1 cellular context compared by ENCODE assay signal in the genomic region with DNA sequence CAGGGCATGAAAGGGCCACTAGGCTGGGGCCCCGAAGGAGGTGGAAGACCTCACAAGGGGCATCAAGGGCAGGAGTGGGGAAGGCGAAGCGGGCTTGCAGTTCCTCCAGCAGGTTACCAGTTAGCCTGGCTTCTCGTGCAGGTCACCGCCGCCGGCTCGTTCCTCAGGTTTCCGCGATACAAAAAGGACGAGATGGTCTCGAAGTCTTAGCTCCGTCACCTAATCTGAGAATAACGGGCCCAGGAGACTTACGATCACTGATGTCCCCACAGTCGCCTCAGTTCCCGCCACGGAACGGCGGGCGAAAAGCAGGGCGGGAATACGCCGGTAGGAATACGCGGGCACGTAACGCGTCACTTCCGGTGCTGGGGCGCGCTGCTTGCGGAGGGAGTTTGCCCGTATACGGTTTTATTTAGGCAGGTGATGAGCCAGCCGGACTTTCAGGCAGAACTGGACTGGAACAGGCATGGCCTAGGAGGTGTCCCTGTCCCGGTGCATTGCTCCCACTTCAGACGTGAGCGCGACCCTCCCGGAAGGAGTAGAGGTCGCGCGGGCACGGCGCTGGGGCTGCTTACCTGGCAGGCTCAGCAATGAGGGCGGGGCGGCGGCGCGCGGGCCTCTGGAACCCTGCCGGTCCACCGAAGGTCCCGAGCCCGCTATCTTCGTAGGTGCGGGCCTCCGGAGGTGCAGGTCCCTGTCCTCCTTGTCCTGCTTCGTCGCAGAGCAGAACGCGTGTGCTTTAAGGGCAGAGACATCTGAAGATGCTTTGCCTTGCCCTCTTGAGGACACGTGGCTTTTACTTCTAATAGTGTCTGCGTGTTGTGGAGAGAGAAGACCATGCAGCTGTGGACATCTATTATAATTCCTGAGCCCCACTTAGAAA.
A peak's percentile ranks its signal among the peaks of the same experiment; 100 is the strongest.
TF ChIP-seq lines count a peak whose summit lies in the region.

A gene with protein sequence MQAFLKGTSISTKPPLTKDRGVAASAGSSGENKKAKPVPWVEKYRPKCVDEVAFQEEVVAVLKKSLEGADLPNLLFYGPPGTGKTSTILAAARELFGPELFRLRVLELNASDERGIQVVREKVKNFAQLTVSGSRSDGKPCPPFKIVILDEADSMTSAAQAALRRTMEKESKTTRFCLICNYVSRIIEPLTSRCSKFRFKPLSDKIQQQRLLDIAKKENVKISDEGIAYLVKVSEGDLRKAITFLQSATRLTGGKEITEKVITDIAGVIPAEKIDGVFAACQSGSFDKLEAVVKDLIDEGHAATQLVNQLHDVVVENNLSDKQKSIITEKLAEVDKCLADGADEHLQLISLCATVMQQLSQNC (minus strand): TSS at position 310 of the 883 bp plus-strand sequence. CDS start 1,769 bp downstream, outside the sequence.

TF ChIP-seq in HepG2, 621 proteins besides CTCF, POLR2A, EP300 and RAD21 (continued from another document and continues in another):
- TF ChIP-seq, protein P1, sequence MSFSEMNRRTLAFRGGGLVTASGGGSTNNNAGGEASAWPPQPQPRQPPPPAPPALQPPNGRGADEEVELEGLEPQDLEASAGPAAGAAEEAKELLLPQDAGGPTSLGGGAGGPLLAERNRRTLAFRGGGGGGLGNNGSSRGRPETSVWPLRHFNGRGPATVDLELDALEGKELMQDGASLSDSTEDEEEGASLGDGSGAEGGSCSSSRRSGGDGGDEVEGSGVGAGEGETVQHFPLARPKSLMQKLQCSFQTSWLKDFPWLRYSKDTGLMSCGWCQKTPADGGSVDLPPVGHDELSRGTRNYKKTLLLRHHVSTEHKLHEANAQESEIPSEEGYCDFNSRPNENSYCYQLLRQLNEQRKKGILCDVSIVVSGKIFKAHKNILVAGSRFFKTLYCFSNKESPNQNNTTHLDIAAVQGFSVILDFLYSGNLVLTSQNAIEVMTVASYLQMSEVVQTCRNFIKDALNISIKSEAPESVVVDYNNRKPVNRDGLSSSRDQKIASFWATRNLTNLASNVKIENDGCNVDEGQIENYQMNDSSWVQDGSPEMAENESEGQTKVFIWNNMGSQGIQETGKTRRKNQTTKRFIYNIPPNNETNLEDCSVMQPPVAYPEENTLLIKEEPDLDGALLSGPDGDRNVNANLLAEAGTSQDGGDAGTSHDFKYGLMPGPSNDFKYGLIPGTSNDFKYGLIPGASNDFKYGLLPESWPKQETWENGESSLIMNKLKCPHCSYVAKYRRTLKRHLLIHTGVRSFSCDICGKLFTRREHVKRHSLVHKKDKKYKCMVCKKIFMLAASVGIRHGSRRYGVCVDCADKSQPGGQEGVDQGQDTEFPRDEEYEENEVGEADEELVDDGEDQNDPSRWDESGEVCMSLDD (CRISPR knock-in tag; IDR thresholded peaks at IDR 0.05; ENCODE audit: borderline replicate concordance), result no peak
- TF ChIP-seq PHF20 (CRISPR knock-in tag; IDR thresholded peaks at IDR 0.05), result peak; percentile 89
- TF ChIP-seq U2AF2 (IDR thresholded peaks at IDR 0.05; ENCODE audit: low read depth, low read length), result no peak
- peak; percentile 59; the same call in 1 of the 2 replicates for TF ChIP-seq KDM3A (CRISPR knock-in tag; IDR thresholded peaks at IDR 0.05; ENCODE audit: low read depth)
- no peak for TF ChIP-seq ZNF354B (CRISPR knock-in tag; IDR thresholded peaks at IDR 0.05)
- no peak for TF ChIP-seq TRIM24 (CRISPR knock-in tag; IDR thresholded peaks at IDR 0.05)
- TF ChIP-seq NFIC (IDR thresholded peaks at IDR 0.05; ENCODE audit: low read length), result no peak
- TF ChIP-seq ZNF484 (CRISPR knock-in tag; IDR thresholded peaks at IDR 0.05; ENCODE audit: borderline replicate concordance, low read depth), result no peak
- no peak for TF ChIP-seq DNMT3B (CRISPR knock-in tag; conservative IDR thresholded peaks at IDR 0.05)
- TF ChIP-seq PAF1 (CRISPR knock-in tag; IDR thresholded peaks at IDR 0.05), result no peak
- TF ChIP-seq KAT8 (CRISPR knock-in tag; IDR thresholded peaks at IDR 0.05), result peak; percentile 97
- TF ChIP-seq, protein P2, sequence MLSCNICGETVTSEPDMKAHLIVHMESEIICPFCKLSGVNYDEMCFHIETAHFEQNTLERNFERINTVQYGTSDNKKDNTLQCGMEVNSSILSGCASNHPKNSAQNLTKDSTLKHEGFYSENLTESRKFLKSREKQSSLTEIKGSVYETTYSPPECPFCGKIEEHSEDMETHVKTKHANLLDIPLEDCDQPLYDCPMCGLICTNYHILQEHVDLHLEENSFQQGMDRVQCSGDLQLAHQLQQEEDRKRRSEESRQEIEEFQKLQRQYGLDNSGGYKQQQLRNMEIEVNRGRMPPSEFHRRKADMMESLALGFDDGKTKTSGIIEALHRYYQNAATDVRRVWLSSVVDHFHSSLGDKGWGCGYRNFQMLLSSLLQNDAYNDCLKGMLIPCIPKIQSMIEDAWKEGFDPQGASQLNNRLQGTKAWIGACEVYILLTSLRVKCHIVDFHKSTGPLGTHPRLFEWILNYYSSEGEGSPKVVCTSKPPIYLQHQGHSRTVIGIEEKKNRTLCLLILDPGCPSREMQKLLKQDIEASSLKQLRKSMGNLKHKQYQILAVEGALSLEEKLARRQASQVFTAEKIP (CRISPR knock-in tag; IDR thresholded peaks at IDR 0.05; ENCODE audit: borderline replicate concordance), result no peak
- peak; percentile 84; the same call in 1 of the 2 replicates for TF ChIP-seq ZSCAN29 (CRISPR knock-in tag; conservative IDR thresholded peaks at IDR 0.05)
- TF ChIP-seq, protein P3, sequence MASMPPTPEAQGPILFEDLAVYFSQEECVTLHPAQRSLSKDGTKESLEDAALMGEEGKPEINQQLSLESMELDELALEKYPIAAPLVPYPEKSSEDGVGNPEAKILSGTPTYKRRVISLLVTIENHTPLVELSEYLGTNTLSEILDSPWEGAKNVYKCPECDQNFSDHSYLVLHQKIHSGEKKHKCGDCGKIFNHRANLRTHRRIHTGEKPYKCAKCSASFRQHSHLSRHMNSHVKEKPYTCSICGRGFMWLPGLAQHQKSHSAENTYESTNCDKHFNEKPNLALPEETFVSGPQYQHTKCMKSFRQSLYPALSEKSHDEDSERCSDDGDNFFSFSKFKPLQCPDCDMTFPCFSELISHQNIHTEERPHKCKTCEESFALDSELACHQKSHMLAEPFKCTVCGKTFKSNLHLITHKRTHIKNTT (CRISPR knock-in tag; IDR thresholded peaks at IDR 0.05), result no peak
- TF ChIP-seq, protein P4, sequence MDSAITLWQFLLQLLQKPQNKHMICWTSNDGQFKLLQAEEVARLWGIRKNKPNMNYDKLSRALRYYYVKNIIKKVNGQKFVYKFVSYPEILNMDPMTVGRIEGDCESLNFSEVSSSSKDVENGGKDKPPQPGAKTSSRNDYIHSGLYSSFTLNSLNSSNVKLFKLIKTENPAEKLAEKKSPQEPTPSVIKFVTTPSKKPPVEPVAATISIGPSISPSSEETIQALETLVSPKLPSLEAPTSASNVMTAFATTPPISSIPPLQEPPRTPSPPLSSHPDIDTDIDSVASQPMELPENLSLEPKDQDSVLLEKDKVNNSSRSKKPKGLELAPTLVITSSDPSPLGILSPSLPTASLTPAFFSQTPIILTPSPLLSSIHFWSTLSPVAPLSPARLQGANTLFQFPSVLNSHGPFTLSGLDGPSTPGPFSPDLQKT (CRISPR knock-in tag; IDR thresholded peaks at IDR 0.05; ENCODE audit: borderline replicate concordance), result no peak
- TF ChIP-seq PTBP1 (IDR thresholded peaks at IDR 0.05; ENCODE audit: low read depth, low read length, poor library complexity, severe bottlenecking), result peak; percentile 71
- no peak for TF ChIP-seq ZBTB21 (CRISPR knock-in tag; IDR thresholded peaks at IDR 0.05)
- TF ChIP-seq MBNL3 (CRISPR knock-in tag; conservative IDR thresholded peaks at IDR 0.05), result no peak
- TF ChIP-seq ZNF83 (CRISPR knock-in tag; IDR thresholded peaks at IDR 0.05; ENCODE audit: borderline replicate concordance), result peak; percentile 59; the same call in 1 of the 2 replicates
- peak; percentile 31; the same call in 1 of the 2 replicates for TF ChIP-seq KLF9 (CRISPR knock-in tag; IDR thresholded peaks at IDR 0.05; ENCODE audit: low read depth)
- TF ChIP-seq KAT7 (CRISPR knock-in tag; IDR thresholded peaks at IDR 0.05; ENCODE audit: borderline replicate concordance), result peak; percentile 95
- TF ChIP-seq ARNT (IDR thresholded peaks at IDR 0.05), result no peak
- TF ChIP-seq, protein P5, sequence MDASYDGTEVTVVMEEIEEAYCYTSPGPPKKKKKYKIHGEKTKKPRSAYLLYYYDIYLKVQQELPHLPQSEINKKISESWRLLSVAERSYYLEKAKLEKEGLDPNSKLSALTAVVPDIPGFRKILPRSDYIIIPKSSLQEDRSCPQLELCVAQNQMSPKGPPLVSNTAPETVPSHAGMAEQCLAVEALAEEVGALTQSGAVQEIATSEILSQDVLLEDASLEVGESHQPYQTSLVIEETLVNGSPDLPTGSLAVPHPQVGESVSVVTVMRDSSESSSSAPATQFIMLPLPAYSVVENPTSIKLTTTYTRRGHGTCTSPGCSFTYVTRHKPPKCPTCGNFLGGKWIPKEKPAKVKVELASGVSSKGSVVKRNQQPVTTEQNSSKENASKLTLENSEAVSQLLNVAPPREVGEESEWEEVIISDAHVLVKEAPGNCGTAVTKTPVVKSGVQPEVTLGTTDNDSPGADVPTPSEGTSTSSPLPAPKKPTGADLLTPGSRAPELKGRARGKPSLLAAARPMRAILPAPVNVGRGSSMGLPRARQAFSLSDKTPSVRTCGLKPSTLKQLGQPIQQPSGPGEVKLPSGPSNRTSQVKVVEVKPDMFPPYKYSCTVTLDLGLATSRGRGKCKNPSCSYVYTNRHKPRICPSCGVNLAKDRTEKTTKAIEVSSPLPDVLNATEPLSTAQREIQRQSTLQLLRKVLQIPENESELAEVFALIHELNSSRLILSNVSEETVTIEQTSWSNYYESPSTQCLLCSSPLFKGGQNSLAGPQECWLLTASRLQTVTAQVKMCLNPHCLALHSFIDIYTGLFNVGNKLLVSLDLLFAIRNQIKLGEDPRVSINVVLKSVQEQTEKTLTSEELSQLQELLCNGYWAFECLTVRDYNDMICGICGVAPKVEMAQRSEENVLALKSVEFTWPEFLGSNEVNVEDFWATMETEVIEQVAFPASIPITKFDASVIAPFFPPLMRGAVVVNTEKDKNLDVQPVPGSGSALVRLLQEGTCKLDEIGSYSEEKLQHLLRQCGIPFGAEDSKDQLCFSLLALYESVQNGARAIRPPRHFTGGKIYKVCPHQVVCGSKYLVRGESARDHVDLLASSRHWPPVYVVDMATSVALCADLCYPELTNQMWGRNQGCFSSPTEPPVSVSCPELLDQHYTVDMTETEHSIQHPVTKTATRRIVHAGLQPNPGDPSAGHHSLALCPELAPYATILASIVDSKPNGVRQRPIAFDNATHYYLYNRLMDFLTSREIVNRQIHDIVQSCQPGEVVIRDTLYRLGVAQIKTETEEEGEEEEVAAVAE (CRISPR knock-in tag; IDR thresholded peaks at IDR 0.05; ENCODE audit: borderline replicate concordance), result no peak
- TF ChIP-seq, protein P6, sequence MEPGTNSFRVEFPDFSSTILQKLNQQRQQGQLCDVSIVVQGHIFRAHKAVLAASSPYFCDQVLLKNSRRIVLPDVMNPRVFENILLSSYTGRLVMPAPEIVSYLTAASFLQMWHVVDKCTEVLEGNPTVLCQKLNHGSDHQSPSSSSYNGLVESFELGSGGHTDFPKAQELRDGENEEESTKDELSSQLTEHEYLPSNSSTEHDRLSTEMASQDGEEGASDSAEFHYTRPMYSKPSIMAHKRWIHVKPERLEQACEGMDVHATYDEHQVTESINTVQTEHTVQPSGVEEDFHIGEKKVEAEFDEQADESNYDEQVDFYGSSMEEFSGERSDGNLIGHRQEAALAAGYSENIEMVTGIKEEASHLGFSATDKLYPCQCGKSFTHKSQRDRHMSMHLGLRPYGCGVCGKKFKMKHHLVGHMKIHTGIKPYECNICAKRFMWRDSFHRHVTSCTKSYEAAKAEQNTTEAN (CRISPR knock-in tag; conservative IDR thresholded peaks at IDR 0.05), result no peak; the same call in 1 of the 2 replicates
- TF ChIP-seq, protein P7, sequence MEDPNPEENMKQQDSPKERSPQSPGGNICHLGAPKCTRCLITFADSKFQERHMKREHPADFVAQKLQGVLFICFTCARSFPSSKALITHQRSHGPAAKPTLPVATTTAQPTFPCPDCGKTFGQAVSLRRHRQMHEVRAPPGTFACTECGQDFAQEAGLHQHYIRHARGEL (CRISPR knock-in tag; IDR thresholded peaks at IDR 0.05), result peak; percentile 78; the same call in 1 of the 2 replicates
- TF ChIP-seq, protein P8, sequence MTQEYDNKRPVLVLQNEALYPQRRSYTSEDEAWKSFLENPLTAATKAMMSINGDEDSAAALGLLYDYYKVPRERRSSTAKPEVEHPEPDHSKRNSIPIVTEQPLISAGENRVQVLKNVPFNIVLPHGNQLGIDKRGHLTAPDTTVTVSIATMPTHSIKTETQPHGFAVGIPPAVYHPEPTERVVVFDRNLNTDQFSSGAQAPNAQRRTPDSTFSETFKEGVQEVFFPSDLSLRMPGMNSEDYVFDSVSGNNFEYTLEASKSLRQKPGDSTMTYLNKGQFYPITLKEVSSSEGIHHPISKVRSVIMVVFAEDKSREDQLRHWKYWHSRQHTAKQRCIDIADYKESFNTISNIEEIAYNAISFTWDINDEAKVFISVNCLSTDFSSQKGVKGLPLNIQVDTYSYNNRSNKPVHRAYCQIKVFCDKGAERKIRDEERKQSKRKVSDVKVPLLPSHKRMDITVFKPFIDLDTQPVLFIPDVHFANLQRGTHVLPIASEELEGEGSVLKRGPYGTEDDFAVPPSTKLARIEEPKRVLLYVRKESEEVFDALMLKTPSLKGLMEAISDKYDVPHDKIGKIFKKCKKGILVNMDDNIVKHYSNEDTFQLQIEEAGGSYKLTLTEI (CRISPR knock-in tag; conservative IDR thresholded peaks at IDR 0.05), result no peak
- no peak for TF ChIP-seq ATRX (CRISPR knock-in tag; IDR thresholded peaks at IDR 0.05; ENCODE audit: borderline replicate concordance)
- TF ChIP-seq ZNF343 (CRISPR knock-in tag; IDR thresholded peaks at IDR 0.05), result peak; percentile 39; the same call in 1 of the 2 replicates
- TF ChIP-seq ZNF10 (CRISPR knock-in tag; IDR thresholded peaks at IDR 0.05; ENCODE audit: borderline replicate concordance, low read depth), result no peak
- no peak for TF ChIP-seq CENPT (CRISPR knock-in tag; IDR thresholded peaks at IDR 0.05; ENCODE audit: low read depth)
- TF ChIP-seq HNRNPLL (IDR thresholded peaks at IDR 0.05; ENCODE audit: low read depth, low read length, poor library complexity, severe bottlenecking), result peak; percentile 99
- peak; percentile 73; the same call in 1 of the 2 replicates for TF ChIP-seq ZNF20 (CRISPR knock-in tag; IDR thresholded peaks at IDR 0.05)
- TF ChIP-seq KDM5A (IDR thresholded peaks at IDR 0.05; ENCODE audit: borderline replicate concordance, low read length), result peak; percentile 91
- TF ChIP-seq, protein P9, sequence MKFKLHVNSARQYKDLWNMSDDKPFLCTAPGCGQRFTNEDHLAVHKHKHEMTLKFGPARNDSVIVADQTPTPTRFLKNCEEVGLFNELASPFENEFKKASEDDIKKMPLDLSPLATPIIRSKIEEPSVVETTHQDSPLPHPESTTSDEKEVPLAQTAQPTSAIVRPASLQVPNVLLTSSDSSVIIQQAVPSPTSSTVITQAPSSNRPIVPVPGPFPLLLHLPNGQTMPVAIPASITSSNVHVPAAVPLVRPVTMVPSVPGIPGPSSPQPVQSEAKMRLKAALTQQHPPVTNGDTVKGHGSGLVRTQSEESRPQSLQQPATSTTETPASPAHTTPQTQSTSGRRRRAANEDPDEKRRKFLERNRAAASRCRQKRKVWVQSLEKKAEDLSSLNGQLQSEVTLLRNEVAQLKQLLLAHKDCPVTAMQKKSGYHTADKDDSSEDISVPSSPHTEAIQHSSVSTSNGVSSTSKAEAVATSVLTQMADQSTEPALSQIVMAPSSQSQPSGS (CRISPR knock-in tag; IDR thresholded peaks at IDR 0.05), result peak; percentile 91; the same call in 1 of the 2 replicates
- TF ChIP-seq ZNF530 (CRISPR knock-in tag; IDR thresholded peaks at IDR 0.05; ENCODE audit: low read depth), result no peak
- TF ChIP-seq ZMYM3 (CRISPR knock-in tag; IDR thresholded peaks at IDR 0.05), result peak; percentile 53; the same call in 1 of the 2 replicates
- no peak for TF ChIP-seq ADNP (CRISPR knock-in tag; IDR thresholded peaks at IDR 0.05)
- no peak for TF ChIP-seq ZNF614 (CRISPR knock-in tag; IDR thresholded peaks at IDR 0.05; ENCODE audit: borderline replicate concordance)
- TF ChIP-seq, protein P10, sequence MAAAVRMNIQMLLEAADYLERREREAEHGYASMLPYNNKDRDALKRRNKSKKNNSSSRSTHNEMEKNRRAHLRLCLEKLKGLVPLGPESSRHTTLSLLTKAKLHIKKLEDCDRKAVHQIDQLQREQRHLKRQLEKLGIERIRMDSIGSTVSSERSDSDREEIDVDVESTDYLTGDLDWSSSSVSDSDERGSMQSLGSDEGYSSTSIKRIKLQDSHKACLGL (CRISPR knock-in tag; IDR thresholded peaks at IDR 0.05), result peak; percentile 96
